Comparison of ENCODE assay signal across 33 cellular contexts in genomic region chr9:135757356-135757755, GRCh38. TPM values are rescaled to one million over a fixed set of nuclear protein-coding genes. Genes with fewer than 3 reads are reported as not detected.
"Had no signal": no experiment of that assay in that cellular context is flagged by ENCODE, and none has a peak within 500 bp of the region (broad histone marks: within the 10 kb centered on the region; RNA-seq: fewer than 3 reads in every experiment).

No MANE protein-coding gene starts in this region.

- H3K27me3 ChIP-seq: foreskin keratinocyte, right atrium auricular region, spleen, testis, upper lobe of left lung had no signal

- H3K27ac ChIP-seq: coronary artery, esophagus muscularis mucosa, foreskin keratinocyte, heart right ventricle, lower lobe of right lung, parathyroid adenoma, right atrium auricular region, skin epidermis, spleen, testis, tibial artery, upper lobe of left lung had no signal

- H3K36me3 ChIP-seq: esophagus muscularis mucosa, heart right ventricle, lower lobe of right lung, right atrium auricular region, tibial artery, upper lobe of left lung had no signal

- H2AFZ ChIP-seq: parathyroid adenoma had no signal

- DNase-seq: dermis blood vessel endothelial cell; effector memory CD4-positive, alpha-beta T cell; foreskin keratinocyte; glutamatergic neuron; heart right ventricle; hypothalamus; immature natural killer cell; islet precursor cell; kidney glomerular epithelial cell; left ventricle myocardium superior; lower lobe of right lung; naive B cell; spleen; stimulated activated CD4-positive, alpha-beta T cell treated with anti-CD3 and anti-CD28 coated beads, Interleukin-4, amount 100 ng/mL, for 4 hours; stimulated activated naive CD8-positive, alpha-beta T cell treated with anti-CD3 and anti-CD28 coated beads, Interleukin-15, Interleukin-2, amounts not matched to agents 100 U/mL and 50 U/mL, for 24 hours; substantia nigra; testis; tibial artery had no signal

- H3K4me3 ChIP-seq: coronary artery, esophagus muscularis mucosa, heart right ventricle, lower lobe of right lung, right atrium auricular region, skin epidermis, spleen, testis, tibial artery, upper lobe of left lung had no signal

- H3K9ac ChIP-seq: parathyroid adenoma had no signal

- H3K79me2 ChIP-seq: parathyroid adenoma had no signal

- H3K4me1 ChIP-seq: esophagus muscularis mucosa, foreskin keratinocyte, heart right ventricle, lower lobe of right lung, parathyroid adenoma, right atrium auricular region, spleen, tibial artery, upper lobe of left lung had no signal

- H3K9me3 ChIP-seq: heart right ventricle, lower lobe of right lung, right atrium auricular region, testis, upper lobe of left lung had no signal

RNA-seq across cellular contexts. Expression of gene KCNT1, which starts 55.4 kb away (rescaled TPM):
- total RNA-seq: dermis blood vessel endothelial cell; endothelial cell of umbilical vein; epithelial cell of proximal tubule; fibroblast of lung; foreskin keratinocyte; natural killer cell treated with Interleukin-12 subunit alpha and Interleukin-12 subunit beta and Interleukin-15 and Interleukin-18, amount 100 ng/mL, for 72 hours; osteoblast; progenitor cell of endocrine pancreas had no signal
- polyA plus RNA-seq: endothelial cell of umbilical vein, fibroblast of lung, foreskin keratinocyte, immature natural killer cell had no signal

RNA-seq across cellular contexts. Expression of gene SOHLH1, which starts 58.1 kb away (rescaled TPM):
- total RNA-seq: dermis blood vessel endothelial cell; endothelial cell of umbilical vein; epithelial cell of proximal tubule; esophagus muscularis mucosa; fibroblast of lung; foreskin keratinocyte; heart right ventricle; left ventricle myocardium superior; lower lobe of right lung; mesenteric fat pad; natural killer cell treated with Interleukin-12 subunit alpha and Interleukin-12 subunit beta and Interleukin-15 and Interleukin-18, amount 100 ng/mL, for 72 hours; neural crest cell; osteoblast; progenitor cell of endocrine pancreas; right atrium auricular region; sciatic nerve; spleen; upper lobe of left lung had no signal
- polyA plus RNA-seq: endothelial cell of umbilical vein, fibroblast of lung, foreskin keratinocyte, heart right ventricle, immature natural killer cell had no signal
